21 cellular contexts compared by ENCODE assay signal in genomic region chr17:66644311-66644710, GRCh38.
DNase-seq lines count a peak whose midpoint lies in the region; ATAC-seq and TF ChIP-seq lines count a peak whose summit lies in the region.
"Had no signal": no experiment of that assay in that cellular context is flagged by ENCODE, and none has a peak within 500 bp of the region (broad histone marks: within the 10 kb centered on the region; RNA-seq: fewer than 3 reads in every experiment).

No MANE protein-coding gene starts in this region.

- ATAC-seq in omental fat pad (ENCODE audit: low FRiP score) (no peak), HG03108 (IDR thresholded peaks at IDR 0.05; ENCODE audit: unreplicated experiment) (no peak)
- ATAC-seq: gastroesophageal sphincter had no signal

- TF ChIP-seq CTCF in brain (conservative IDR thresholded peaks at IDR 0.05) (no peak), omental fat pad (IDR thresholded peaks at IDR 0.05) (no peak), endothelial cell (IDR thresholded peaks at IDR 0.05; ENCODE audit: unreplicated experiment) (no peak)

- H3K4me1 Mint-ChIP-seq in brain: peaks cover 25% of the 10 kb centered on the region
- H3K4me1 Mint-ChIP-seq in endothelial cell (ENCODE audit: unreplicated experiment): no peaks in the 10 kb centered on the region
- H3K4me1 Mint-ChIP-seq: activated naive CD4-positive, alpha-beta T cell treated with anti-CD3 and anti-CD28 coated beads, Interleukin-2, amount 10 ng/mL, durations not matched to agents 7 days and 5 days; B cell had no signal

- DNase-seq in AG08396 (ENCODE audit: low spot score) (peak; percentile 25), iris pigment epithelial cell (ENCODE audit: low read depth) (peak; percentile 50), putamen (ENCODE audit: low spot score) (peak; percentile 54), omental fat pad (ENCODE audit: low spot score) (no peak), endothelial cell (ENCODE audit: low spot score) (no peak)
- no peak for DNase-seq in stimulated activated CD4-positive, alpha-beta T cell treated with anti-CD3 and anti-CD28 coated beads, Interleukin-2, amount 100 ng/mL, for 48 hours
- DNase-seq: activated CD4-positive, alpha-beta T cell treated with anti-CD3 and anti-CD28 coated beads, Interleukin-2, amount 10 ng/mL, durations not matched to agents 24 days and 14 days; activated naive CD4-positive, alpha-beta T cell treated with anti-CD3 and anti-CD28 coated beads, Interleukin-2, amount 10 ng/mL, durations not matched to agents 7 days and 5 days; amygdala; esophagus squamous epithelium; GF-D8; kidney; NCI-H1105 treated with DMSO at 0.1 percent for 48 hours; NCI-H2029; transverse colon had no signal

- H3K9me3 Mint-ChIP-seq in brain: peaks cover 0 to 9% (median 0%) of the 10 kb centered on the region in 5 experiments
- H3K9me3 Mint-ChIP-seq in endothelial cell (ENCODE audit: unreplicated experiment): no peaks in the 10 kb centered on the region
- H3K9me3 Mint-ChIP-seq: activated CD4-positive, alpha-beta T cell treated with anti-CD3 and anti-CD28 coated beads, Interleukin-2, amount 10 ng/mL, durations not matched to agents 24 days and 14 days; stimulated activated naive CD8-positive, alpha-beta T cell treated with anti-CD3 and anti-CD28 coated beads, Interleukin-15, Interleukin-2, amounts not matched to agents 100 ng/mL and 50 ng/mL, for 24 hours; T-helper 2 cell treated with Interferon-gamma antibody and Interleukin-4, amounts not matched to agents 5 μg/mL and 100 μg/mL, for 36 hours had no signal

- H3K36me3 Mint-ChIP-seq in brain (peaks cover 22% of the 10 kb centered on the region), endothelial cell (ENCODE audit: low read depth, unreplicated experiment) (no peaks in the 10 kb centered on the region)

- H3K4me3 Mint-ChIP-seq in brain (peak overlapping the region in 2 of 5 experiments; percentile 40 to 46), endothelial cell (ENCODE audit: unreplicated experiment) (no peak overlapping the region)
- H3K4me3 Mint-ChIP-seq: activated CD4-positive, alpha-beta T cell treated with anti-CD3 and anti-CD28 coated beads, Interleukin-2, amount 10 ng/mL, durations not matched to agents 24 days and 14 days; activated naive CD4-positive, alpha-beta T cell treated with anti-CD3 and anti-CD28 coated beads, Interleukin-2, amount 10 ng/mL, durations not matched to agents 7 days and 5 days; B cell; stimulated activated naive CD8-positive, alpha-beta T cell treated with anti-CD3 and anti-CD28 coated beads, Interleukin-15, Interleukin-2, amounts not matched to agents 100 ng/mL and 50 ng/mL, for 24 hours; T-helper 2 cell treated with Interferon-gamma antibody and Interleukin-4, amounts not matched to agents 5 μg/mL and 100 μg/mL, for 36 hours had no signal

- H3K27me3 Mint-ChIP-seq in brain: no peaks in the 10 kb centered on the region
- H3K27me3 Mint-ChIP-seq in endothelial cell (ENCODE audit: unreplicated experiment): peaks cover 1% of the 10 kb centered on the region
- H3K27me3 Mint-ChIP-seq: activated CD4-positive, alpha-beta T cell treated with anti-CD3 and anti-CD28 coated beads, Interleukin-2, amount 10 ng/mL, durations not matched to agents 24 days and 14 days; activated naive CD4-positive, alpha-beta T cell treated with anti-CD3 and anti-CD28 coated beads, Interleukin-2, amount 10 ng/mL, durations not matched to agents 7 days and 5 days; B cell; stimulated activated naive CD8-positive, alpha-beta T cell treated with anti-CD3 and anti-CD28 coated beads, Interleukin-15, Interleukin-2, amounts not matched to agents 100 ng/mL and 50 ng/mL, for 24 hours had no signal

- H3K27ac Mint-ChIP-seq in brain (peak overlapping the region in 3 of 5 experiments; percentile 46 to 81 (median 79)), endothelial cell (ENCODE audit: unreplicated experiment) (no peak overlapping the region)
- H3K27ac Mint-ChIP-seq: activated naive CD4-positive, alpha-beta T cell treated with anti-CD3 and anti-CD28 coated beads, Interleukin-2, amount 10 ng/mL, durations not matched to agents 7 days and 5 days; B cell; stimulated activated naive CD8-positive, alpha-beta T cell treated with anti-CD3 and anti-CD28 coated beads, Interleukin-15, Interleukin-2, amounts not matched to agents 100 ng/mL and 50 ng/mL, for 24 hours had no signal

Comparison
In these comparisons a context has a peak if more than half of its experiments do, and no peak if none do; other contexts are left out.
1. DNase-seq: peak in AG08396 (single experiment), iris pigment epithelial cell (single experiment) and putamen (single experiment); none in omental fat pad (single experiment), endothelial cell (single experiment) and stimulated activated CD4-positive, alpha-beta T cell treated with anti-CD3 and anti-CD28 coated beads, Interleukin-2, amount 100 ng/mL, for 48 hours (0 of 2).